In the genomic region with DNA sequence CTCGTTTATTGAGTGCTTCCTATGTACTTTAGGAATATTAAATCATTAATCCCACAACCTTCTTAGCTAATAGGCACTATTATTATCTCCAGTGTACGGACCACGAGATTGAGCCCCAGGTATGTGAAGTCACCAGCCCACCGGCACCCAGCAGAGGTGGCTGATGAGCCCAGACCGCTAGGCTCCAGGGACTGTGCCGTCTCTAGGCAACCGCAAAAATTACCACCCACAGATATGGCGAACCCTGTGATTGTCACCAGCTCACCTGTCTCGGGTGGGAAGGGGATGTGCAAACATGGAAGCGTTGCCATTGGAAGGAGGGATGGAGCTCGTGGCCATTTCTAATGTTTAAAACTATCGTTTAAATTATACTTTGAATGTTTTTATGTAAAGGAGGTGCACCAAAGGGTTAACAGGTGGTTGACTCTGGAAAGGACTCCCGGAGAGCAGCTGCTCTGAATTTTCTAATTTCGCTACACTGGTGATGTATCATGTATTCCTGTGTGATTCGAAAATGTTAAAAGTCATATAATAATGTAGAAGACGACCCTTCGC, we compare ENCODE assay signal across 10 cellular contexts. TPM values are rescaled to one million over a fixed set of nuclear protein-coding genes. Genes with fewer than 3 reads are reported as not detected.
DNase-seq lines count a peak whose midpoint lies in the region; ATAC-seq and TF ChIP-seq lines count a peak whose summit lies in the region.
"Had no signal": no experiment of that assay in that cellular context is flagged by ENCODE, and none has a peak within 500 bp of the region (broad histone marks: within the 10 kb centered on the region; RNA-seq: fewer than 3 reads in every experiment).

No MANE protein-coding gene starts in this region.

- no peaks in the 10 kb centered on the region for H3K79me2 ChIP-seq in hepatocyte

- H3K9me2 ChIP-seq in hepatocyte (replicated peaks; ENCODE audit: insufficient read depth): no peaks in the 10 kb centered on the region

- intact Hi-C loops in sciatic nerve (cut with DNase I): no loop called here

- 13% methylated on average over 17 of the region's 17 CpGs for WGBS in hepatocyte (ENCODE audit: low lambda C conversion rate, missing lambda C conversion rate)

- no peak overlapping the region for H3K4me3 Mint-ChIP-seq in HFFc6
- H3K4me3 Mint-ChIP-seq: dendritic cell treated with granulocyte-macrophage colony-stimulating factor and Interleukin-4, amounts not matched to agents 40 ng/mL and 50 ng/mL, for 4 days had no signal

- TF ChIP-seq CTCF in hepatocyte (IDR thresholded peaks at IDR 0.05; ENCODE audit: poor library complexity) (no peak), HFFc6 (IDR thresholded peaks at IDR 0.05) (no peak)

- H3K4me1 Mint-ChIP-seq in HFFc6 (ENCODE audit: low read depth): no peaks in the 10 kb centered on the region

- H2AFZ ChIP-seq in hepatocyte: no peak overlapping the region

- peaks cover 14% of the 10 kb centered on the region for H3K9me3 Mint-ChIP-seq in HFFc6

- no peak overlapping the region for H3K27ac Mint-ChIP-seq in HFFc6
- H3K27ac Mint-ChIP-seq: dendritic cell treated with granulocyte-macrophage colony-stimulating factor and Interleukin-4, amounts not matched to agents 40 ng/mL and 50 ng/mL, for 4 days had no signal

- DNase-seq in DMS53 (lab: John Stamatoyannopoulos, UW): peak; percentile 76
- no peak for DNase-seq in DMS53 treated with DMSO at 0.1 percent for 48 hours (lab: John Stamatoyannopoulos, UW; ENCODE audit: unreplicated experiment)
- DNase-seq in NCI-H69 (lab: John Stamatoyannopoulos, UW): peak; percentile 76
- DNase-seq in hepatocyte (ENCODE audit: low spot score): no peak
- peak; percentile 3 for DNase-seq in sciatic nerve (ENCODE audit: low spot score)
- no peak for DNase-seq in HFFc6
- DNase-seq in middle frontal gyrus (ENCODE audit: extremely low spot score, low spot score): no peak
- DNase-seq: 8988T had no signal

- H4K20me1 ChIP-seq in hepatocyte (ENCODE audit: insufficient read depth, poor library complexity, severe bottlenecking): no peaks in the 10 kb centered on the region

- H3K27me3 ChIP-seq in hepatocyte: peaks cover 75% of the 10 kb centered on the region

- peaks cover 1% of the 10 kb centered on the region; the same call in 1 of the 2 replicates for H3K27me3 Mint-ChIP-seq in HFFc6 (ENCODE audit: insufficient read depth)

- peak overlapping the region; percentile 27 for H3K4me3 ChIP-seq in hepatocyte

- peak overlapping the region; percentile 81 for H3K4me2 ChIP-seq in hepatocyte

- H3K27ac ChIP-seq in hepatocyte: no peak overlapping the region

- no peak for ATAC-seq in sciatic nerve
- no peak for ATAC-seq in GM19463 (IDR thresholded peaks at IDR 0.05; ENCODE audit: unreplicated experiment)

- no peaks in the 10 kb centered on the region for H3K4me1 ChIP-seq in hepatocyte (ENCODE audit: insufficient read depth)

- H3K36me3 ChIP-seq in hepatocyte (replicated peaks; ENCODE audit: insufficient read depth, low read depth): no peaks in the 10 kb centered on the region

- no peaks in the 10 kb centered on the region for H3K9me3 ChIP-seq in hepatocyte (ENCODE audit: low read depth)

- H3K36me3 Mint-ChIP-seq in HFFc6 (ENCODE audit: low read depth): no peaks in the 10 kb centered on the region

RNA-seq across cellular contexts. Expression of gene JAKMIP1, which starts 21.0 kb away (rescaled TPM):
- total RNA-seq in hepatocyte (not detected in 2 replicates), sciatic nerve (0.76 TPM)
- 0.06 TPM in 1 of 2 replicates, not detected in the other for polyA plus RNA-seq in hepatocyte
- total RNA-seq in HFFc6 (2021; fragmentation: NEBNext Ultra II Directional; extraction: Animal tissue kit (Norgen Biotek cat#: 25700)): not detected

RNA-seq across cellular contexts. Expression of gene WFS1, which starts 48.3 kb away (rescaled TPM):
- total RNA-seq in hepatocyte (32.5 and 43.1 TPM in 2 replicates), sciatic nerve (39.2 TPM)
- polyA plus RNA-seq in hepatocyte: 36.1 and 44.4 TPM in 2 replicates
- 10 to 100 TPM; 47.3 to 72.1 (median 56.0) TPM for total RNA-seq in HFFc6 (2021; fragmentation: NEBNext Ultra II Directional; extraction: Animal tissue kit (Norgen Biotek cat#: 25700))

Comparison
In these comparisons a context has a peak if more than half of its experiments do, and no peak if none do; other contexts are left out.
1. DNase-seq: peak in DMS53 (single experiment), NCI-H69 (single experiment) and sciatic nerve (single experiment); none in DMS53 treated with DMSO at 0.1 percent for 48 hours (single experiment), hepatocyte (single experiment), HFFc6 (single experiment) and middle frontal gyrus (single experiment).